ENCODE assay signal across 1 cellular context in genomic region chr1:201171063-201172036, GRCh38.
TF ChIP-seq lines count a peak whose summit lies in the region.

No MANE protein-coding gene starts in this region.

TF ChIP-seq in K562, 482 proteins besides CTCF, POLR2A, EP300 and RAD21 (continued from another document):
- TF ChIP-seq TOE1 (IDR thresholded peaks at IDR 0.05; ENCODE audit: borderline replicate concordance), result 0 out of 2 replicates have a peak, but pooled peaks have one; percentile 15
- TF ChIP-seq TOE1 (CRISPR knock-in tag; IDR thresholded peaks at IDR 0.05; ENCODE audit: borderline replicate concordance, low read depth), result no peak
- TF ChIP-seq, protein P1, sequence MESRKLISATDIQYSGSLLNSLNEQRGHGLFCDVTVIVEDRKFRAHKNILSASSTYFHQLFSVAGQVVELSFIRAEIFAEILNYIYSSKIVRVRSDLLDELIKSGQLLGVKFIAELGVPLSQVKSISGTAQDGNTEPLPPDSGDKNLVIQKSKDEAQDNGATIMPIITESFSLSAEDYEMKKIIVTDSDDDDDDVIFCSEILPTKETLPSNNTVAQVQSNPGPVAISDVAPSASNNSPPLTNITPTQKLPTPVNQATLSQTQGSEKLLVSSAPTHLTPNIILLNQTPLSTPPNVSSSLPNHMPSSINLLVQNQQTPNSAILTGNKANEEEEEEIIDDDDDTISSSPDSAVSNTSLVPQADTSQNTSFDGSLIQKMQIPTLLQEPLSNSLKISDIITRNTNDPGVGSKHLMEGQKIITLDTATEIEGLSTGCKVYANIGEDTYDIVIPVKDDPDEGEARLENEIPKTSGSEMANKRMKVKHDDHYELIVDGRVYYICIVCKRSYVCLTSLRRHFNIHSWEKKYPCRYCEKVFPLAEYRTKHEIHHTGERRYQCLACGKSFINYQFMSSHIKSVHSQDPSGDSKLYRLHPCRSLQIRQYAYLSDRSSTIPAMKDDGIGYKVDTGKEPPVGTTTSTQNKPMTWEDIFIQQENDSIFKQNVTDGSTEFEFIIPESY (CRISPR knock-in tag; IDR thresholded peaks at IDR 0.05), result peak; percentile 54
- TF ChIP-seq YBX1 (IDR thresholded peaks at IDR 0.05), result no peak
- TF ChIP-seq TAF15 (IDR thresholded peaks at IDR 0.05; ENCODE audit: low read depth, low read length), result no peak
- peak; percentile 41; the same call in 1 of the 2 replicates for TF ChIP-seq EGR1 (conservative IDR thresholded peaks at IDR 0.05)
- TF ChIP-seq, protein P2, sequence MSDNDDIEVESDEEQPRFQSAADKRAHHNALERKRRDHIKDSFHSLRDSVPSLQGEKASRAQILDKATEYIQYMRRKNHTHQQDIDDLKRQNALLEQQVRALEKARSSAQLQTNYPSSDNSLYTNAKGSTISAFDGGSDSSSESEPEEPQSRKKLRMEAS (CRISPR knock-in tag; IDR thresholded peaks at IDR 0.05), result peak; percentile 59
- peak; percentile 85; the same call in 1 of the 2 replicates for TF ChIP-seq SMARCA5 (IDR thresholded peaks at IDR 0.05)
- no peak for TF ChIP-seq HDAC3 (IDR thresholded peaks at IDR 0.05; ENCODE audit: borderline replicate concordance, partially characterized antibody)
